20 cellular contexts compared by ENCODE assay signal in genomic region chr2:168216351-168217005, GRCh38. TPM values are rescaled to one million over a fixed set of nuclear protein-coding genes. Genes with fewer than 3 reads are reported as not detected.
DNase-seq lines count a peak whose midpoint lies in the region; ATAC-seq and TF ChIP-seq lines count a peak whose summit lies in the region.
"Had no signal": no experiment of that assay in that cellular context is flagged by ENCODE, and none has a peak within 500 bp of the region (broad histone marks: within the 10 kb centered on the region; RNA-seq: fewer than 3 reads in every experiment).

No MANE protein-coding gene starts in this region.

- no peak for TF ChIP-seq CTCF in AG10803 (conservative IDR thresholded peaks at IDR 0.05; ENCODE audit: low read length)
- no peak for TF ChIP-seq CTCF in choroid plexus epithelial cell (conservative IDR thresholded peaks at IDR 0.05; ENCODE audit: low read depth, low read length)
- TF ChIP-seq CTCF in mucosa of descending colon (IDR thresholded peaks at IDR 0.05), result no peak

- DNase-seq in AG10803 (ENCODE audit: low read depth) (peak; percentile 64), LoVo (ENCODE audit: low spot score) (peak; percentile 91), choroid plexus epithelial cell (ENCODE audit: low read depth) (peak; percentile 10), mucosa of descending colon (peak; percentile 84 to 87 (median 86)), substantia nigra (lab: John Stamatoyannopoulos, UW) (no peak), left ventricle myocardium superior (no peak), head of caudate nucleus (no peak)
- DNase-seq in stimulated activated CD4-positive, alpha-beta T cell treated with anti-CD3 and anti-CD28 coated beads, Interleukin-4, amount 100 ng/mL, for 24 hours, result no peak
- DNase-seq: ACHN; activated CD8-positive, alpha-beta memory T cell treated with anti-CD3 and anti-CD28 coated beads, Interleukin-2, amount 10 ng/mL, durations not matched to agents 7 days and 5 days; activated effector memory CD4-positive, alpha-beta T cell treated with anti-CD3 and anti-CD28 coated beads, Interleukin-2, amount 50 U/mL, for 16 hours; CD8-positive, alpha-beta memory T cell; DMS79 treated with DMSO at 0.1 percent for 48 hours; NCI-H2081; NCI-H69; retina had no signal

- intact Hi-C loops in mucosa of descending colon (cut with DNase I, micrococcal nuclease), result no loop called here
- intact Hi-C loops in left ventricle myocardium superior (cut with micrococcal nuclease), result no loop called here
- intact Hi-C loops in head of caudate nucleus (cut with DNase I), result no loop called here

- no peak overlapping the region for H3K27ac ChIP-seq in substantia nigra (ENCODE audit: low read depth, low read length, poor library complexity, severe bottlenecking)
- H3K27ac ChIP-seq: coronary artery, hepatocyte, neutrophil, SJSA1 had no signal

- peaks cover 32% of the 10 kb centered on the region for H3K4me1 ChIP-seq in mucosa of descending colon (ENCODE audit: low read depth)

- ATAC-seq in mucosa of descending colon (peak; percentile 88), left ventricle myocardium superior (no peak)
- ATAC-seq: activated CD8-positive, alpha-beta memory T cell treated with anti-CD3 and anti-CD28 coated beads, Interleukin-2, amount 10 ng/mL, durations not matched to agents 7 days and 5 days had no signal

- H3K4me3 ChIP-seq in AG10803 (ENCODE audit: low read length) (no peak overlapping the region), choroid plexus epithelial cell (ENCODE audit: low read depth, low read length) (no peak overlapping the region), mucosa of descending colon (no peak overlapping the region)
- H3K4me3 ChIP-seq: coronary artery, hepatocyte, SJSA1 had no signal

- no peaks in the 10 kb centered on the region for H3K36me3 ChIP-seq in mucosa of descending colon (ENCODE audit: low read depth)
- H3K36me3 ChIP-seq: neutrophil, SJSA1 had no signal

- H3K9me3 ChIP-seq in mucosa of descending colon, result no peaks in the 10 kb centered on the region
- H3K9me3 ChIP-seq: neutrophil, SJSA1 had no signal

RNA-seq across cellular contexts. Expression of gene STK39, which starts 30.9 kb away (rescaled TPM):
- total RNA-seq in mucosa of descending colon (10 to 100 TPM; 36.4 to 57.5 (median 52.5) TPM), left ventricle myocardium superior (20.9 TPM)

Comparison
In these comparisons a context has a peak if more than half of its experiments do, and no peak if none do; other contexts are left out.
1. DNase-seq: peak in AG10803 (single experiment), LoVo (single experiment), choroid plexus epithelial cell (single experiment) and mucosa of descending colon (3 of 3); none in stimulated activated CD4-positive, alpha-beta T cell treated with anti-CD3 and anti-CD28 coated beads, Interleukin-4, amount 100 ng/mL, for 24 hours (single experiment), substantia nigra (0 of 49), left ventricle myocardium superior (single experiment) and head of caudate nucleus (0 of 42).